Comparison of ENCODE assay signal across 21 cellular contexts in the genomic region with DNA sequence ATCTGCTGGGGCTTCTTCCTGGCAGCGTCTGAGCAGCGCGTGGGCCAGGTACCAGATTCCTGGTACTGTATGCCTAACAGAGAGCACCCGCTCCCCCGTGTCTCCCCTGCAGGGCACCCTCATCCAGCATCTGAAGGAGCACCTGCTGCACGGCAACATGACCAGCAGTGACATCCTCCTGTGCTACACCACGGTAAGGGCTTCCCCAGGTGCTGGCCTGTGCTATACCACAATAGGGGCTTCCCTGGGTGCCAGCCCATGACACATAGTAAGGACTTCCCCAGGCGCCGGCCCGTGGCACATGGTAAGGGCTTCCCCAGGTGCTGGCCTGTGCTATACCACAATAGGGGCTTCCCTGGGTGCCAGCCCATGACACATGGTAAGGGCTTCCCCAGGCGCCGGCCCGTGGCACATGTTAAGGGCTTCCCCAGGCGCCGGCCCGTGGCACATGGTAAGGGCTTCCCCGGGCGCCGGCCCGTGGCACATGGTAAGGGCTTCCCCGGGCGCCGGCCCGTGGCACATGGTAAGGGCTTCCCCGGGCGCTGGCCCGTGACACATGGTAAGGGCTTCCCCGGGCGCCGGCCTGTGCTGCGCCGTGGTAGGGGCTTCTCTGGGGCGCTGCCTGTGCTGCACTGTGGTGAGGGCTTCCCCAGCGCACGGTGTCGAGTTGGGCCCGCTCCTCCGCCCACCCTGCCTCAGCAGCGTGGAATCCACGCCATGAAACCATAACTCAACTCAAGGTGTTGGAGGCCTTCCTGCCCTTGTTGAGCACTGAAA. TPM values are rescaled to one million over a fixed set of nuclear protein-coding genes. Genes with fewer than 3 reads are reported as not detected.
DNase-seq lines count a peak whose midpoint lies in the region; ATAC-seq and TF ChIP-seq lines count a peak whose summit lies in the region.
"Had no signal": no experiment of that assay in that cellular context is flagged by ENCODE, and none has a peak within 500 bp of the region (broad histone marks: within the 10 kb centered on the region; RNA-seq: fewer than 3 reads in every experiment).

No MANE protein-coding gene starts in this region.

- ATAC-seq in GM18867 (IDR thresholded peaks at IDR 0.05; ENCODE audit: unreplicated experiment) (peak; percentile 58), HG02588 (IDR thresholded peaks at IDR 0.05; ENCODE audit: unreplicated experiment) (peak; percentile 70), T-helper 17 cell (peak; percentile 49), GM19351 (IDR thresholded peaks at IDR 0.05; ENCODE audit: unreplicated experiment) (no peak)

- H3K4me3 Mint-ChIP-seq in T-helper 17 cell, result no peak overlapping the region
- H3K4me3 Mint-ChIP-seq: activated CD4-positive, alpha-beta T cell treated with anti-CD3 and anti-CD28 coated beads, Interleukin-2, amount 10 ng/mL, durations not matched to agents 7 days and 5 days; T-helper 2 cell treated with Interferon-gamma antibody and Interleukin-4, amounts not matched to agents 5 μg/mL and 100 μg/mL, for 36 hours had no signal

- peaks cover 4% of the 10 kb centered on the region for H3K4me1 Mint-ChIP-seq in T-helper 17 cell
- H3K4me1 Mint-ChIP-seq: activated CD4-positive, alpha-beta T cell treated with anti-CD3 and anti-CD28 coated beads, Interleukin-2, amount 10 ng/mL, durations not matched to agents 7 days and 5 days had no signal

- TF ChIP-seq CTCF in GM12865 (IDR thresholded peaks at IDR 0.05; ENCODE audit: insufficient read depth, low read depth, low read length, missing control alignments), result no peak

- H3K36me3 Mint-ChIP-seq in T-helper 17 cell (ENCODE audit: low read depth), result peaks cover 12% of the 10 kb centered on the region

- H3K9me3 ChIP-seq in T-helper 17 cell (ENCODE audit: control insufficient read depth, low read length, poor library complexity, severe bottlenecking), result no peaks in the 10 kb centered on the region
- H3K9me3 ChIP-seq: stomach had no signal

- no peak overlapping the region for H3K4me3 ChIP-seq in GM12865 (ENCODE audit: low read depth, low read length)
- H3K4me3 ChIP-seq: GM23248, hepatocyte, stomach had no signal

- H3K27me3 Mint-ChIP-seq in T-helper 17 cell, result no peaks in the 10 kb centered on the region
- H3K27me3 Mint-ChIP-seq: activated CD4-positive, alpha-beta T cell treated with anti-CD3 and anti-CD28 coated beads, Interleukin-2, amount 10 ng/mL, durations not matched to agents 7 days and 5 days had no signal

- peak; percentile 61 for DNase-seq in GM12865 (ENCODE audit: low read depth)
- DNase-seq in T-helper 17 cell, result no peak
- no peak for DNase-seq in activated CD8-positive, alpha-beta memory T cell treated with anti-CD3 and anti-CD28 coated beads, Interleukin-2, amount 50 U/mL, for 4 hours
- DNase-seq in GM19240 (ENCODE audit: insufficient read length, low spot score), result no peak
- no peak for DNase-seq in LoVo (ENCODE audit: low spot score)
- DNase-seq: activated CD4-positive, alpha-beta T cell treated with anti-CD3 and anti-CD28 coated beads, Interleukin-2, amount 10 ng/mL, durations not matched to agents 7 days and 5 days; Calu3; dermis blood vessel endothelial cell; GDM1; GM23248; Kasumi-1; midbrain; NCI-H1436; NCI-H345; occipital lobe; stomach had no signal

- no peak overlapping the region for H3K27ac Mint-ChIP-seq in T-helper 17 cell
- H3K27ac Mint-ChIP-seq: activated CD4-positive, alpha-beta T cell treated with anti-CD3 and anti-CD28 coated beads, Interleukin-2, amount 10 ng/mL, durations not matched to agents 7 days and 5 days; T-helper 2 cell treated with Interferon-gamma antibody and Interleukin-4, amounts not matched to agents 5 μg/mL and 100 μg/mL, for 36 hours had no signal

RNA-seq across cellular contexts. Expression of a gene that starts 49.3 kb away (rescaled TPM):
- total RNA-seq in T-helper 17 cell, result 1 to 10 TPM; 7.9 to 9.4 TPM
